6 cellular contexts compared by ENCODE assay signal in genomic region chr2:200863655-200864205, GRCh38. TPM values are rescaled to one million over a fixed set of nuclear protein-coding genes. Genes with fewer than 3 reads are reported as not detected.
DNase-seq lines count a peak whose midpoint lies in the region; ATAC-seq and TF ChIP-seq lines count a peak whose summit lies in the region.

No MANE protein-coding gene starts in this region.

- H3K27ac Mint-ChIP-seq in Calu3 (ENCODE audit: unreplicated experiment), result peak overlapping the region; percentile 87
- peak overlapping the region; percentile 93 for H3K27ac Mint-ChIP-seq in activated T-helper 17 cell treated with anti-CD3 and anti-CD28 coated beads, Interleukin-2, amount 50 U/mL, for 72 hours

- intact Hi-C loops in Calu3 (cut with micrococcal nuclease; ENCODE audit: unreplicated experiment), result loop anchor here (2.0 to 5.0 kb wide), 2 partner anchors 51 to 151 kb away; partner anchors contain the start of gene BZW1
- intact Hi-C loops in right lobe of liver (cut with DNase I), result no loop called here

- 0% methylated on average over 26 of the region's 30 CpGs for WGBS in right lobe of liver (ENCODE audit: insufficient coverage, low coverage, low lambda C conversion rate, missing lambda C conversion rate)

- H3K36me3 ChIP-seq in right lobe of liver, result peaks cover 5 to 14% (median 11%) of the 10 kb centered on the region in 4 donors

- H3K27me3 ChIP-seq in right lobe of liver, result no peaks in the 10 kb centered on the region

- H3K27me3 Mint-ChIP-seq in Calu3 (ENCODE audit: unreplicated experiment), result no peaks in the 10 kb centered on the region
- no peaks in the 10 kb centered on the region for H3K27me3 Mint-ChIP-seq in activated T-helper 17 cell treated with anti-CD3 and anti-CD28 coated beads, Interleukin-2, amount 50 U/mL, for 72 hours

- H3K4me1 ChIP-seq in right lobe of liver, result peaks cover 0 to 48% (median 7%) of the 10 kb centered on the region in 4 donors

- no peak for TF ChIP-seq POLR2A in right lobe of liver (IDR thresholded peaks at IDR 0.05)

- ATAC-seq in HG02759 (IDR thresholded peaks at IDR 0.05; ENCODE audit: unreplicated experiment) (peak; percentile 14), right lobe of liver (peak in 2 of 4 donors; percentile 1), HG03521 (IDR thresholded peaks at IDR 0.05; ENCODE audit: unreplicated experiment) (no peak)
- peak; percentile 15 for ATAC-seq in activated T-helper 17 cell treated with anti-CD3 and anti-CD28 coated beads, Interleukin-2, amount 50 U/mL, for 72 hours (replicated peaks)

- no peaks in the 10 kb centered on the region for H3K9me3 ChIP-seq in right lobe of liver

- peak overlapping the region; percentile 86 for H3K4me3 Mint-ChIP-seq in Calu3 (ENCODE audit: low read depth, unreplicated experiment)
- H3K4me3 Mint-ChIP-seq in activated T-helper 17 cell treated with anti-CD3 and anti-CD28 coated beads, Interleukin-2, amount 50 U/mL, for 72 hours, result peak overlapping the region; percentile 87

- CTCF ChIA-PET in Calu3 (lab: Charles Lee), result interaction anchor here (0.6 to 1.0 kb wide), 2 partner anchors 13 to 337 kb away, joined by 3 read pairs; partner anchors contain the start of gene SGO2

- peak overlapping the region; percentile 48 to 79 (median 67) for H3K4me3 ChIP-seq in right lobe of liver

- peaks cover 38% of the 10 kb centered on the region for H3K4me1 Mint-ChIP-seq in Calu3 (ENCODE audit: low read depth, unreplicated experiment)
- peaks cover 22% of the 10 kb centered on the region for H3K4me1 Mint-ChIP-seq in activated T-helper 17 cell treated with anti-CD3 and anti-CD28 coated beads, Interleukin-2, amount 50 U/mL, for 72 hours

- peak; percentile 17 for DNase-seq in Calu3
- no peak for DNase-seq in right lobe of liver
- no peak for DNase-seq in HCEC 1CT

- TF ChIP-seq CTCF in Calu3 (IDR thresholded peaks at IDR 0.05; ENCODE audit: unreplicated experiment) (no peak), right lobe of liver (IDR thresholded peaks at IDR 0.05) (no peak)

- no TSS peak for BruUV-seq in Calu3 (replicated peaks; lab: Mats Ljungman, UMichigan)

- peaks cover 70% of the 10 kb centered on the region for H3K36me3 Mint-ChIP-seq in Calu3 (ENCODE audit: insufficient read depth, unreplicated experiment)
- H3K36me3 Mint-ChIP-seq in activated T-helper 17 cell treated with anti-CD3 and anti-CD28 coated beads, Interleukin-2, amount 50 U/mL, for 72 hours (ENCODE audit: low read depth), result peaks cover 60% of the 10 kb centered on the region

- peak overlapping the region; percentile 100 for H3K27ac ChIP-seq in right lobe of liver

- H3K9me3 Mint-ChIP-seq in Calu3 (ENCODE audit: low read depth, unreplicated experiment), result no peaks in the 10 kb centered on the region
- H3K9me3 Mint-ChIP-seq in activated T-helper 17 cell treated with anti-CD3 and anti-CD28 coated beads, Interleukin-2, amount 50 U/mL, for 72 hours, result no peaks in the 10 kb centered on the region

RNA-seq across cellular contexts. Expression of gene CLK1, which starts 0.7 kb away (rescaled TPM):
- total RNA-seq in Calu3 (2022) (73.1 and 83.5 TPM in 2 replicates), right lobe of liver (10 to 100 TPM; 29.9 to 81.5 (median 36.7) TPM)
- total RNA-seq in activated T-helper 17 cell treated with anti-CD3 and anti-CD28 coated beads, Interleukin-2, amount 50 U/mL, for 72 hours, result 100 to 1,000 TPM; 127 to 381 TPM

RNA-seq across cellular contexts. Expression of gene PPIL3, which starts 25.1 kb away (rescaled TPM):
- total RNA-seq in Calu3 (2022) (28.0 and 31.5 TPM in 2 replicates), right lobe of liver (10 to 100 TPM; 10.4 to 21.3 (median 16.2) TPM)
- total RNA-seq in activated T-helper 17 cell treated with anti-CD3 and anti-CD28 coated beads, Interleukin-2, amount 50 U/mL, for 72 hours, result 100 to 1,000 TPM in 1 of 2 donors, 10 to 100 TPM in 1; 41.9 to 146 TPM

RNA-seq across cellular contexts. Expression of gene NIF3L1, which starts 25.4 kb away (rescaled TPM):
- 38.4 and 39.7 TPM in 2 replicates for total RNA-seq in Calu3 (2022)
- total RNA-seq in activated T-helper 17 cell treated with anti-CD3 and anti-CD28 coated beads, Interleukin-2, amount 50 U/mL, for 72 hours, result 10 to 100 TPM; 16.9 to 26.0 TPM
- total RNA-seq in right lobe of liver, result 10 to 100 TPM in 4 of 6 experiments, 1 to 10 TPM in 2; 9.5 to 23.7 (median 11.3) TPM

RNA-seq across cellular contexts. Expression of gene BZW1, which starts 52.0 kb away (rescaled TPM):
- total RNA-seq in Calu3 (2022), result 240 and 254 TPM in 2 replicates
- total RNA-seq in activated T-helper 17 cell treated with anti-CD3 and anti-CD28 coated beads, Interleukin-2, amount 50 U/mL, for 72 hours, result 100 to 1,000 TPM; 365 to 482 TPM
- 100 to 1,000 TPM; 176 to 239 (median 210) TPM for total RNA-seq in right lobe of liver
